Comparison of ENCODE assay signal across 1 cellular context in the genomic region with DNA sequence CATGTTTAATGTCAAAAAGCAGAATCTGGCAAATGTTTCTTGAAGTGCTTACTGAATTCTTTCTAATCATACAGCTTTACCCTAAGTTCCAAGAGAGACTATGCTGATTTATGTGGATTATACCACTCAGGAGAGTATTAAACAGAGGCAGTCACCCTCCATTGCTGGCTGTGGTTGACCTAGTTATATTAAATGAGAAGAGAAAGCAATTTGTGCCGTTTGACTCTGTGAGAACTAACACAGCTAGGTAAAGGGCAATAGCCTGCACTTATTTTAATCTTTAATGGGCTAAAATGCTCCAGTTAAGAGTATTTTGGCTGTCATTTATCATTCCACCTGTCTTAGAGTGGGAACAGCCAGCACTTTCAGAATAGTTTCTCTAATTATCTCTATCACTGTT.
TF ChIP-seq lines count a peak whose summit lies in the region.

No MANE protein-coding gene starts in this region.

TF ChIP-seq in GM23338, 12 proteins besides CTCF, POLR2A, EP300 and RAD21 (continued from another document):
- TF ChIP-seq, protein P1, sequence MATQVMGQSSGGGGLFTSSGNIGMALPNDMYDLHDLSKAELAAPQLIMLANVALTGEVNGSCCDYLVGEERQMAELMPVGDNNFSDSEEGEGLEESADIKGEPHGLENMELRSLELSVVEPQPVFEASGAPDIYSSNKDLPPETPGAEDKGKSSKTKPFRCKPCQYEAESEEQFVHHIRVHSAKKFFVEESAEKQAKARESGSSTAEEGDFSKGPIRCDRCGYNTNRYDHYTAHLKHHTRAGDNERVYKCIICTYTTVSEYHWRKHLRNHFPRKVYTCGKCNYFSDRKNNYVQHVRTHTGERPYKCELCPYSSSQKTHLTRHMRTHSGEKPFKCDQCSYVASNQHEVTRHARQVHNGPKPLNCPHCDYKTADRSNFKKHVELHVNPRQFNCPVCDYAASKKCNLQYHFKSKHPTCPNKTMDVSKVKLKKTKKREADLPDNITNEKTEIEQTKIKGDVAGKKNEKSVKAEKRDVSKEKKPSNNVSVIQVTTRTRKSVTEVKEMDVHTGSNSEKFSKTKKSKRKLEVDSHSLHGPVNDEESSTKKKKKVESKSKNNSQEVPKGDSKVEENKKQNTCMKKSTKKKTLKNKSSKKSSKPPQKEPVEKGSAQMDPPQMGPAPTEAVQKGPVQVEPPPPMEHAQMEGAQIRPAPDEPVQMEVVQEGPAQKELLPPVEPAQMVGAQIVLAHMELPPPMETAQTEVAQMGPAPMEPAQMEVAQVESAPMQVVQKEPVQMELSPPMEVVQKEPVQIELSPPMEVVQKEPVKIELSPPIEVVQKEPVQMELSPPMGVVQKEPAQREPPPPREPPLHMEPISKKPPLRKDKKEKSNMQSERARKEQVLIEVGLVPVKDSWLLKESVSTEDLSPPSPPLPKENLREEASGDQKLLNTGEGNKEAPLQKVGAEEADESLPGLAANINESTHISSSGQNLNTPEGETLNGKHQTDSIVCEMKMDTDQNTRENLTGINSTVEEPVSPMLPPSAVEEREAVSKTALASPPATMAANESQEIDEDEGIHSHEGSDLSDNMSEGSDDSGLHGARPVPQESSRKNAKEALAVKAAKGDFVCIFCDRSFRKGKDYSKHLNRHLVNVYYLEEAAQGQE (IDR thresholded peaks at IDR 0.05; ENCODE audit: unreplicated experiment): no peak
- TF ChIP-seq STAT1 (IDR thresholded peaks at IDR 0.05; ENCODE audit: unreplicated experiment): no peak
- no peak for TF ChIP-seq JUNB (IDR thresholded peaks at IDR 0.05; ENCODE audit: unreplicated experiment)
- TF ChIP-seq, protein P2, sequence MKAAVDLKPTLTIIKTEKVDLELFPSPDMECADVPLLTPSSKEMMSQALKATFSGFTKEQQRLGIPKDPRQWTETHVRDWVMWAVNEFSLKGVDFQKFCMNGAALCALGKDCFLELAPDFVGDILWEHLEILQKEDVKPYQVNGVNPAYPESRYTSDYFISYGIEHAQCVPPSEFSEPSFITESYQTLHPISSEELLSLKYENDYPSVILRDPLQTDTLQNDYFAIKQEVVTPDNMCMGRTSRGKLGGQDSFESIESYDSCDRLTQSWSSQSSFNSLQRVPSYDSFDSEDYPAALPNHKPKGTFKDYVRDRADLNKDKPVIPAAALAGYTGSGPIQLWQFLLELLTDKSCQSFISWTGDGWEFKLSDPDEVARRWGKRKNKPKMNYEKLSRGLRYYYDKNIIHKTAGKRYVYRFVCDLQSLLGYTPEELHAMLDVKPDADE (IDR thresholded peaks at IDR 0.05): no peak
- TF ChIP-seq EZH2 (IDR thresholded peaks at IDR 0.05; ENCODE audit: low read depth, unreplicated experiment): no peak
- TF ChIP-seq NANOG (IDR thresholded peaks at IDR 0.05; ENCODE audit: borderline replicate concordance): no peak
- no peak for TF ChIP-seq ZNF114 (CRISPR knock-in tag; IDR thresholded peaks at IDR 0.05)
- no peak for TF ChIP-seq CREB1 (CRISPR knock-in tag; IDR thresholded peaks at IDR 0.05; ENCODE audit: low read depth)
